21 cellular contexts compared by ENCODE assay signal in the genomic region with DNA sequence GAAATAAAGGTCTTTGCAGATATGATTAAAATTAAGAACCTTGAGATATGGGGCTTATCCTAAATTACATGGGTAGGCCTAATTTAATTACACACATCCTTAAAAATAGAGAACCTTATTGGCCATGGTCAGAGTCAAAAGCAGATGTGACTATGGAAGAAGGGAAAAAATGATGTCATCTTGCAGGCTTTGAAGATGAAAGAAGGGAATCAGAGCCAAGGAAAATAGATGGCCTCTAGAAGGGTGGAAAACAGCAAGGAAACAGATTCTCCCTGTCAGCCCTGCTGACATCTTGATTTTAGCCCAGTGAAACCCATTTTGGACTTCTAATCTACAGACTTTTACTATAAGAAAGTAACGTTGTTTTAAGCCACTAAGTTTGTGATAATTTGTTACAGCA. TPM values are rescaled to one million over a fixed set of nuclear protein-coding genes. Genes with fewer than 3 reads are reported as not detected.
DNase-seq lines count a peak whose midpoint lies in the region; ATAC-seq, FAIRE-seq and TF ChIP-seq lines count a peak whose summit lies in the region.
"Had no signal": no experiment of that assay in that cellular context is flagged by ENCODE, and none has a peak within 500 bp of the region (broad histone marks: within the 10 kb centered on the region; RNA-seq: fewer than 3 reads in every experiment).

No MANE protein-coding gene starts in this region.

- 0% methylated on average over 1 of the region's 1 CpG for WGBS in HepG2 (ENCODE audit: low lambda C conversion rate)
- WGBS in right lobe of liver (ENCODE audit: insufficient coverage, low coverage, low lambda C conversion rate, missing lambda C conversion rate): 36% methylated on average over 1 of the region's 1 CpG

- H3K9me3 ChIP-seq in HepG2 (ENCODE audit: low read length): no peaks in the 10 kb centered on the region
- no peaks in the 10 kb centered on the region for H3K9me3 ChIP-seq in right lobe of liver
- H3K9me3 ChIP-seq in endothelial cell of umbilical vein (replicated peaks; ENCODE audit: control insufficient read depth, insufficient read depth, low read length): no peaks in the 10 kb centered on the region
- H3K9me3 ChIP-seq: A549, BLaER1, HAP-1 had no signal

- H3K9ac ChIP-seq in HepG2 (ENCODE audit: insufficient read depth, low read depth, low read length) (no peak overlapping the region), endothelial cell of umbilical vein (replicated peaks; ENCODE audit: extremely low read depth, insufficient read depth, low read length) (no peak overlapping the region)
- H3K9ac ChIP-seq: BLaER1, GM23248 had no signal

- DNase-seq in HepG2 (ENCODE audit: low spot score): no peak
- DNase-seq in right lobe of liver: no peak
- peak; percentile 55 for DNase-seq in endothelial cell of umbilical vein (ENCODE audit: low read depth, low spot score)
- DNase-seq in mesothelial cell of epicardium (ENCODE audit: low spot score in 2 of 2, unreplicated experiment in 2 of 2): no peak
- DNase-seq in coronary artery (ENCODE audit: low spot score): no peak
- DNase-seq in occipital lobe (lab: John Stamatoyannopoulos, UW): no peak
- no peak for DNase-seq in kidney glomerular epithelial cell (lab: John Stamatoyannopoulos, UW)
- DNase-seq: CD4-positive, alpha-beta memory T cell; DMS153; DMS79 treated with DMSO at 0.1 percent for 48 hours; EL; GM23248 had no signal

- intact Hi-C loops in HepG2 (cut with micrococcal nuclease; ENCODE audit: unreplicated experiment) (no loop called here), right lobe of liver (cut with DNase I) (no loop called here), endothelial cell of umbilical vein (cut with micrococcal nuclease) (loop anchor here (2.0 kb wide), 1 partner anchor 37 kb away; no protein-coding TSS in a partner anchor)

- TF ChIP-seq POLR2A in HepG2 (IDR thresholded peaks at IDR 0.05; ENCODE audit: insufficient read depth in 1 of 2, low read depth in 2 of 2, low read length in 2 of 2) (no peak), right lobe of liver (IDR thresholded peaks at IDR 0.05) (no peak), endothelial cell of umbilical vein (IDR thresholded peaks at IDR 0.05; ENCODE audit: low read depth, low read length) (no peak)

- no peaks in the 10 kb centered on the region for H3K27me3 Mint-ChIP-seq in mesothelial cell of epicardium (ENCODE audit: low read depth)
- H3K27me3 Mint-ChIP-seq: CD4-positive, alpha-beta memory T cell had no signal

- TF ChIP-seq CTCF in HepG2 (CRISPR knock-in tag; IDR thresholded peaks at IDR 0.05): no peak
- TF ChIP-seq CTCF in right lobe of liver (IDR thresholded peaks at IDR 0.05): no peak
- TF ChIP-seq CTCF in endothelial cell of umbilical vein (IDR thresholded peaks at IDR 0.05; ENCODE audit: extremely low read depth in 1 of 2, insufficient read depth in 1 of 2, low read depth in 1 of 2, low read length in 2 of 2): no peak
- no peak for TF ChIP-seq CTCF in mesothelial cell of epicardium (IDR thresholded peaks at IDR 0.05; ENCODE audit: unreplicated experiment)
- TF ChIP-seq CTCF in coronary artery (IDR thresholded peaks at IDR 0.05): no peak

- dilution Hi-C loops in endothelial cell of umbilical vein (cut with MboI; ENCODE audit: extremely low pct_ligation_motif_present, low sequenced_read_pairs): no loop called here

- H3K36me3 ChIP-seq in HepG2 (replicated peaks in 1 of 2; ENCODE audit: control insufficient read depth in 1 of 2, insufficient read depth in 2 of 2, low read length in 2 of 2) (no peaks in the 10 kb centered on the region), right lobe of liver (no peaks in the 10 kb centered on the region), endothelial cell of umbilical vein (ENCODE audit: control insufficient read depth in 2 of 2, extremely low read depth in 1 of 2, insufficient read depth in 2 of 2, low read length in 2 of 2) (no peaks in the 10 kb centered on the region)
- H3K36me3 ChIP-seq: BLaER1, HAP-1 had no signal

- H3K9me1 ChIP-seq in endothelial cell of umbilical vein (replicated peaks; ENCODE audit: control insufficient read depth, extremely low read depth, insufficient read depth, low read length): no peaks in the 10 kb centered on the region

- H4K20me1 ChIP-seq in HepG2 (ENCODE audit: insufficient read depth, low read length) (no peaks in the 10 kb centered on the region), endothelial cell of umbilical vein (replicated peaks; ENCODE audit: control insufficient read depth, extremely low read depth, insufficient read depth, low read length) (no peaks in the 10 kb centered on the region)
- H4K20me1 ChIP-seq: BLaER1 had no signal

- H3K4me1 Mint-ChIP-seq in mesothelial cell of epicardium: peaks cover 19% of the 10 kb centered on the region
- H3K4me1 Mint-ChIP-seq: CD14-positive monocyte; CD4-positive, alpha-beta memory T cell had no signal

- H3K9me3 Mint-ChIP-seq in mesothelial cell of epicardium: no peaks in the 10 kb centered on the region

- H3K36me3 Mint-ChIP-seq in mesothelial cell of epicardium: no peaks in the 10 kb centered on the region
- H3K36me3 Mint-ChIP-seq: CD14-positive monocyte; CD4-positive, alpha-beta memory T cell had no signal

- H3K27me3 ChIP-seq in HepG2 (ENCODE audit: control insufficient read depth in 1 of 2, insufficient read depth in 2 of 2, low read length in 2 of 2) (no peaks in the 10 kb centered on the region), right lobe of liver (no peaks in the 10 kb centered on the region), endothelial cell of umbilical vein (ENCODE audit: control insufficient read depth in 2 of 2, insufficient read depth in 2 of 2, low read length in 2 of 2) (no peaks in the 10 kb centered on the region)
- H3K27me3 ChIP-seq: BLaER1 had no signal

- no peak overlapping the region for H3K4me3 ChIP-seq in HepG2 (replicated peaks in 1 of 3; ENCODE audit: insufficient read depth in 1 of 3, low read depth in 2 of 3, low read length in 3 of 3)
- no peak overlapping the region for H3K4me3 ChIP-seq in right lobe of liver
- H3K4me3 ChIP-seq in endothelial cell of umbilical vein (replicated peaks in 1 of 3; ENCODE audit: insufficient read depth in 1 of 3, low read depth in 1 of 3, low read length in 3 of 3): no peak overlapping the region
- no peak overlapping the region for H3K4me3 ChIP-seq in coronary artery
- H3K4me3 ChIP-seq: A549, BLaER1, GM23248, HAP-1 had no signal

- in situ Hi-C loops in HepG2 (cut with HindIII; ENCODE audit: extremely low pct_ligation_motif_present, low pct_unique_long_range_greater_than_20kb): no loop called here

- no peaks in the 10 kb centered on the region for H3K4me1 ChIP-seq in HepG2 (ENCODE audit: insufficient read depth, low read length)
- H3K4me1 ChIP-seq in right lobe of liver: no peaks in the 10 kb centered on the region
- peaks cover 36% of the 10 kb centered on the region for H3K4me1 ChIP-seq in endothelial cell of umbilical vein (ENCODE audit: control insufficient read depth, extremely low read depth, insufficient read depth, low read length)
- H3K4me1 ChIP-seq: A549, HAP-1 had no signal

- H3K4me3 Mint-ChIP-seq in mesothelial cell of epicardium: no peak overlapping the region
- H3K4me3 Mint-ChIP-seq: CD14-positive monocyte; CD4-positive, alpha-beta memory T cell had no signal

- FAIRE-seq in HepG2 (lab: Jason Lieb, UNC) (no peak), endothelial cell of umbilical vein (lab: Jason Lieb, UNC) (no peak)
- FAIRE-seq: A549, GM12891, GM19239 had no signal

- H3K4me2 ChIP-seq in HepG2 (ENCODE audit: low read depth, low read length) (no peak overlapping the region), endothelial cell of umbilical vein (ENCODE audit: insufficient read depth, low read length) (no peak overlapping the region)
- H3K4me2 ChIP-seq: A549, BLaER1 had no signal

- no peak overlapping the region for H3K27ac ChIP-seq in HepG2 (ENCODE audit: extremely low read length, insufficient read depth, low read length)
- H3K27ac ChIP-seq in right lobe of liver: no peak overlapping the region
- peak overlapping the region; percentile 6 for H3K27ac ChIP-seq in endothelial cell of umbilical vein (ENCODE audit: insufficient read depth, low read depth, low read length)
- no peak overlapping the region for H3K27ac ChIP-seq in coronary artery
- H3K27ac ChIP-seq: 22Rv1, A549, BLaER1, GM23248 had no signal

- POLR2A ChIA-PET in HepG2 (lab: Yijun Ruan, JAX) (no interaction called here), endothelial cell of umbilical vein (lab: Charles Lee) (no interaction called here)

- TF ChIP-seq EP300 in HepG2 (IDR thresholded peaks at IDR 0.05; ENCODE audit: low read depth in 2 of 2, low read length in 2 of 2): no peak
- TF ChIP-seq EP300 in HepG2 (CRISPR knock-in tag; IDR thresholded peaks at IDR 0.05; ENCODE audit: borderline replicate concordance): no peak

- BruUV-seq in HepG2 (replicated peaks; lab: Mats Ljungman, UMichigan) (no TSS peak), endothelial cell of umbilical vein (replicated peaks; lab: Mats Ljungman, UMichigan) (no TSS peak)

- no peak for ATAC-seq in HepG2
- no peak for ATAC-seq in right lobe of liver
- ATAC-seq: A549 had no signal

- CTCF ChIA-PET in HepG2 (lab: Yijun Ruan, JAX; ENCODE audit: low intra/inter-chr PET ratio, low total read pairs) (no interaction called here), endothelial cell of umbilical vein (lab: Charles Lee) (interaction anchor here (1.5 kb wide), 1 partner anchor 11 kb away, joined by 3 read pairs; no protein-coding TSS in a partner anchor)

- no peak for TF ChIP-seq RAD21 in HepG2 (CRISPR knock-in tag; IDR thresholded peaks at IDR 0.05)

- H3K79me2 ChIP-seq in HepG2 (ENCODE audit: insufficient read depth, low read length) (no peaks in the 10 kb centered on the region), endothelial cell of umbilical vein (ENCODE audit: control insufficient read depth, insufficient read depth, low read length) (no peaks in the 10 kb centered on the region)

- H3K27ac Mint-ChIP-seq in mesothelial cell of epicardium: peak overlapping the region; percentile 57
- H3K27ac Mint-ChIP-seq: CD14-positive monocyte; CD4-positive, alpha-beta memory T cell had no signal

- H2AFZ ChIP-seq in HepG2 (ENCODE audit: low read length) (no peak overlapping the region), endothelial cell of umbilical vein (ENCODE audit: low read depth, low read length) (no peak overlapping the region)
- H2AFZ ChIP-seq: GM23248 had no signal

RNA-seq across cellular contexts. Expression of gene KCNN2, which starts 37.6 kb away (rescaled TPM):
- not detected in 2 replicates for total RNA-seq in HepG2 (2016; rRNA removed; fragmentation: Illumina TruSeq; extraction: Trizol)
- 0.18 and 0.20 TPM in 2 replicates for total RNA-seq in HepG2 (2016; cell fraction: cytosol; rRNA removed; fragmentation: Illumina TruSeq; extraction: Trizol; ENCODE audit: low read depth)
- not detected in 2 replicates for total RNA-seq in HepG2 (2016; cell fraction: insoluble cytoplasmic fraction; rRNA removed; fragmentation: Illumina TruSeq; extraction: Trizol)
- total RNA-seq in HepG2 (2016; cell fraction: membrane; rRNA removed; fragmentation: Illumina TruSeq; extraction: Trizol): 0.09 TPM in 1 of 2 replicates, not detected in the other
- 0.12 TPM in 1 of 2 replicates, not detected in the other for total RNA-seq in HepG2 (2016; cell fraction: nucleus; rRNA removed; fragmentation: Illumina TruSeq; extraction: Trizol)
- polyA plus RNA-seq in HepG2 (2011; rRNA removed): not detected in 2 replicates
- 0.06 TPM in 1 of 2 replicates, not detected in the other for polyA plus RNA-seq in HepG2 (2011; cell fraction: cytosol; rRNA removed)
- polyA plus RNA-seq in HepG2 (2011; cell fraction: nucleus; rRNA removed): 0.07 and 0.11 TPM in 2 replicates
- not detected in 2 replicates for polyA plus RNA-seq in HepG2 (2012)
- not detected in 2 replicates for polyA plus RNA-seq in HepG2 (2016; cell fraction: cytosol; fragmentation: Illumina TruSeq; extraction: Trizol; ENCODE audit: low read depth)
- polyA plus RNA-seq in HepG2 (2016; cell fraction: insoluble cytoplasmic fraction; fragmentation: Illumina TruSeq; extraction: Trizol; ENCODE audit: low read depth): not detected in 2 replicates
- not detected in 2 replicates for polyA plus RNA-seq in HepG2 (2016; cell fraction: membrane; fragmentation: Illumina TruSeq; extraction: Trizol; ENCODE audit: low read depth)
- not detected in 2 replicates for polyA plus RNA-seq in HepG2 (2016; cell fraction: nucleus; fragmentation: Illumina TruSeq; extraction: Trizol; ENCODE audit: insufficient read depth, low read depth)
- polyA minus RNA-seq in HepG2 (2011; rRNA and poly(A)+ RNA removed; ENCODE audit: low replicate concordance): 0.04 and 0.35 TPM in 2 replicates
- not detected in 2 replicates for polyA minus RNA-seq in HepG2 (2011; cell fraction: cytosol; rRNA and poly(A)+ RNA removed)
- polyA minus RNA-seq in HepG2 (2011; cell fraction: nucleus; rRNA and poly(A)+ RNA removed): not detected in 2 replicates
- total RNA-seq in right lobe of liver: 10 to 100 TPM in 3 of 6 experiments, 1 to 10 TPM in 2, under 1 TPM in 1; 0.60 to 17.4 (median 6.5) TPM
- total RNA-seq in endothelial cell of umbilical vein: 1.3 and 1.9 TPM in 2 replicates
- 0.11 and 0.32 TPM in 2 replicates for polyA plus RNA-seq in endothelial cell of umbilical vein
- 0.12 and 0.17 TPM in 2 replicates for polyA plus RNA-seq in endothelial cell of umbilical vein (2011; cell fraction: cytosol; rRNA removed)
- polyA plus RNA-seq in endothelial cell of umbilical vein (2011; cell fraction: nucleus; rRNA removed): 0.68 and 0.84 TPM in 2 replicates
- 0.17 TPM in 1 of 2 replicates, not detected in the other for polyA plus RNA-seq in endothelial cell of umbilical vein (2012)
- polyA minus RNA-seq in endothelial cell of umbilical vein: 0.10 and 0.57 TPM in 2 replicates
- not detected for polyA minus RNA-seq in endothelial cell of umbilical vein (2011; cell fraction: cytosol; rRNA and poly(A)+ RNA removed)
- 0.38 and 1.7 TPM in 2 replicates for polyA minus RNA-seq in endothelial cell of umbilical vein (2011; cell fraction: nucleus; rRNA and poly(A)+ RNA removed)
- total RNA-seq in mesothelial cell of epicardium: 17.1 to 19.6 TPM (median 19.1 TPM) in 3 replicates
- 34.6 TPM for total RNA-seq in occipital lobe
- total RNA-seq: CD4-positive, alpha-beta memory T cell; G401; GM23248; HT-29 had no signal
- polyA plus RNA-seq: CD14-positive monocyte; CD4-positive, alpha-beta memory T cell; GM23248 had no signal
